8 cellular contexts compared by ENCODE assay signal in the genomic region with DNA sequence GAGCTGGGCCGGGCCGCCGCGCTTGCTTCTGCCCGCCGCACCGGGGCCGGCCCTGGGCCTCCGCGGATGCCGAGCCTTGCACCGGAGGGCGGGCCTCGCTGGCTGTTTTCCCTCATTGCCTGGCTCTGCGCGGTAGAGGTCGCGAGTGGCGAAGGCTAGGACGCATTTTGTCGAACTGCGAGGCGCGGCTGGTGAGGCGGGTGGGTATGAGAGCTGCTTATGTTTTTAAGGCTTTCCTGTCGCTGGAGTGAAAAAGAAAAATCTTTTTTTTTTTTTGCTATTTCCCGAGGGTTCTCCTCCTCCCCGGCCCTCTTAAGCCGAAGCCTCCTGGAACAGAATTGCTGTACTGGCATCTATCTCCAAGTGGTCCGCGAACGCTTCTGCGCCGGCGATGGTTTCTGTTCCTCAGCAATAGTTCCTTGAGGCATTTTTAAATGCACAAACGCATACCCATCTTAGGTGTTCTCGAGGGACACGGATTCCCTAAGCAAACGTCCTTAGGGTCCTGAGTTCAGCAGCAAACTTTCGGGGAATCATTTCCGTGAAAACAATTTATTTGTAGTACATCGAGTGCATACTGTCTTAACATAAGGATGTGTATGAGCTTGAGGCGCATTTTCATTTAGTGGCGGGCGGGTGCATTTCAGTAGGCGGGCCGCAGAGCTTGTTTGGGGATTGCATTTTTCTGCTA. TPM values are rescaled to one million over a fixed set of nuclear protein-coding genes. Genes with fewer than 3 reads are reported as not detected.
DNase-seq lines count a peak whose midpoint lies in the region; ATAC-seq and TF ChIP-seq lines count a peak whose summit lies in the region.

No MANE protein-coding gene starts in this region.

- peaks cover 25% of the 10 kb centered on the region for H4K20me1 ChIP-seq in BLaER1

- TF ChIP-seq CTCF in mesothelial cell of epicardium (IDR thresholded peaks at IDR 0.05; ENCODE audit: unreplicated experiment): no peak

- peaks cover 72% of the 10 kb centered on the region for H3K36me3 Mint-ChIP-seq in activated CD8-positive, alpha-beta T cell treated with anti-CD3 and anti-CD28 coated beads, Interleukin-2, amount 10 ng/mL, durations not matched to agents 7 days and 5 days (ENCODE audit: low read depth)
- peaks cover 36% of the 10 kb centered on the region for H3K36me3 Mint-ChIP-seq in mesothelial cell of epicardium

- H3K4me3 Mint-ChIP-seq in activated CD8-positive, alpha-beta T cell treated with anti-CD3 and anti-CD28 coated beads, Interleukin-2, amount 10 ng/mL, durations not matched to agents 7 days and 5 days: peak overlapping the region; percentile 85
- peak overlapping the region; percentile 94 for H3K4me3 Mint-ChIP-seq in mesothelial cell of epicardium

- H3K4me2 ChIP-seq in BLaER1: peak overlapping the region; percentile 86

- H3K27ac Mint-ChIP-seq in activated CD8-positive, alpha-beta T cell treated with anti-CD3 and anti-CD28 coated beads, Interleukin-2, amount 10 ng/mL, durations not matched to agents 7 days and 5 days: peak overlapping the region; percentile 95
- peak overlapping the region; percentile 98 for H3K27ac Mint-ChIP-seq in mesothelial cell of epicardium

- H3K27me3 Mint-ChIP-seq in activated CD8-positive, alpha-beta T cell treated with anti-CD3 and anti-CD28 coated beads, Interleukin-2, amount 10 ng/mL, durations not matched to agents 7 days and 5 days (ENCODE audit: low read depth): no peaks in the 10 kb centered on the region
- no peaks in the 10 kb centered on the region for H3K27me3 Mint-ChIP-seq in mesothelial cell of epicardium (ENCODE audit: low read depth)

- H3K9ac ChIP-seq in BLaER1 (peak overlapping the region; percentile 94), endocrine pancreas (ENCODE audit: control insufficient read depth, insufficient read depth, low read length) (peak overlapping the region; percentile 47)

- H3K9me3 ChIP-seq in BLaER1 (peaks cover 35% of the 10 kb centered on the region), endocrine pancreas (ENCODE audit: control insufficient read depth, low read length) (no peaks in the 10 kb centered on the region)

- peaks cover 39% of the 10 kb centered on the region for H3K36me3 ChIP-seq in BLaER1
- no peaks in the 10 kb centered on the region for H3K36me3 ChIP-seq in endocrine pancreas (ENCODE audit: control insufficient read depth, insufficient read depth, low read length)

- H3K4me1 Mint-ChIP-seq in activated CD8-positive, alpha-beta T cell treated with anti-CD3 and anti-CD28 coated beads, Interleukin-2, amount 10 ng/mL, durations not matched to agents 7 days and 5 days (ENCODE audit: low read depth): peaks cover 65% of the 10 kb centered on the region
- peaks cover 40% of the 10 kb centered on the region for H3K4me1 Mint-ChIP-seq in mesothelial cell of epicardium

- CTCF ChIA-PET in activated CD8-positive, alpha-beta T cell treated with anti-CD3 and anti-CD28 coated beads, Interleukin-2, amount 10 ng/mL, durations not matched to agents 7 days and 5 days (lab: Charles Lee): interaction anchor here (0.9 to 4.5 kb wide), 9 partner anchors 22 to 306 kb away, joined by 3 to 27 read pairs (median 5); a partner anchor contains a TSS

- peaks cover 10% of the 10 kb centered on the region for H3K9me3 Mint-ChIP-seq in activated CD8-positive, alpha-beta T cell treated with anti-CD3 and anti-CD28 coated beads, Interleukin-2, amount 10 ng/mL, durations not matched to agents 7 days and 5 days (ENCODE audit: insufficient read depth)
- peaks cover 17% of the 10 kb centered on the region for H3K9me3 Mint-ChIP-seq in mesothelial cell of epicardium

- peak; percentile 38 for ATAC-seq in GM19025 (IDR thresholded peaks at IDR 0.05; ENCODE audit: low read depth, unreplicated experiment)
- peak; percentile 41 for ATAC-seq in HG03196 (IDR thresholded peaks at IDR 0.05; ENCODE audit: unreplicated experiment)
- ATAC-seq in activated CD8-positive, alpha-beta T cell treated with anti-CD3 and anti-CD28 coated beads, Interleukin-2, amount 10 ng/mL, durations not matched to agents 7 days and 5 days: peak; percentile 65

- H3K4me1 ChIP-seq in BLaER1 (peaks cover 27% of the 10 kb centered on the region), endocrine pancreas (ENCODE audit: control insufficient read depth, insufficient read depth, low read length) (peaks cover 6% of the 10 kb centered on the region)

- DNase-seq in NCI-H526 (lab: John Stamatoyannopoulos, UW): peak; percentile 69 to 90
- peak; percentile 81 for DNase-seq in activated CD8-positive, alpha-beta T cell treated with anti-CD3 and anti-CD28 coated beads, Interleukin-2, amount 10 ng/mL, durations not matched to agents 7 days and 5 days
- DNase-seq in mesothelial cell of epicardium (ENCODE audit: low spot score in 2 of 2, unreplicated experiment in 2 of 2): no peak
- peak; percentile 43 to 44 for DNase-seq in stimulated activated CD8-positive, alpha-beta memory T cell treated with anti-CD3 and anti-CD28 coated beads, Interleukin-15, amount 100 ng/mL, for 48 hours (ENCODE audit: low read depth in 2 of 2)

- H3K27ac ChIP-seq in BLaER1: peak overlapping the region; percentile 96

- H3K4me3 ChIP-seq in BLaER1: peak overlapping the region; percentile 84
- H3K4me3 ChIP-seq in endocrine pancreas (ENCODE audit: control insufficient read depth, insufficient read depth, low read length): peak overlapping the region; percentile 94

- POLR2A ChIA-PET in activated CD8-positive, alpha-beta T cell treated with anti-CD3 and anti-CD28 coated beads, Interleukin-2, amount 10 ng/mL, durations not matched to agents 7 days and 5 days (lab: Charles Lee): interaction anchor here (0.7 to 3.4 kb wide), 23 partner anchors 22 to 633 kb away, joined by 3 to 29 read pairs (median 4); a partner anchor contains a TSS

- H3K27me3 ChIP-seq in BLaER1 (no peaks in the 10 kb centered on the region), endocrine pancreas (ENCODE audit: control insufficient read depth, insufficient read depth, low read length) (no peaks in the 10 kb centered on the region)

RNA-seq across cellular contexts. Expression of a gene that starts 0.6 kb away (rescaled TPM):
- total RNA-seq in activated CD8-positive, alpha-beta T cell treated with anti-CD3 and anti-CD28 coated beads, Interleukin-2, amount 10 ng/mL, durations not matched to agents 7 days and 5 days: 100 to 1,000 TPM; 112 to 126 TPM
- total RNA-seq in mesothelial cell of epicardium: 61.9 to 68.4 TPM (median 65.3 TPM) in 3 replicates

Comparison
In these comparisons a context has a peak if more than half of its experiments do, and no peak if none do; other contexts are left out.
1. DNase-seq: peak in NCI-H526 (2 of 2), activated CD8-positive, alpha-beta T cell treated with anti-CD3 and anti-CD28 coated beads, Interleukin-2, amount 10 ng/mL, durations not matched to agents 7 days and 5 days (single experiment) and stimulated activated CD8-positive, alpha-beta memory T cell treated with anti-CD3 and anti-CD28 coated beads, Interleukin-15, amount 100 ng/mL, for 48 hours (2 of 2); none in mesothelial cell of epicardium (0 of 2).
2. Peak in every context shown above with its lines, with median percentiles within 50 percentile points of each other: ATAC-seq.